8 cellular contexts compared by ENCODE assay signal in the genomic region with DNA sequence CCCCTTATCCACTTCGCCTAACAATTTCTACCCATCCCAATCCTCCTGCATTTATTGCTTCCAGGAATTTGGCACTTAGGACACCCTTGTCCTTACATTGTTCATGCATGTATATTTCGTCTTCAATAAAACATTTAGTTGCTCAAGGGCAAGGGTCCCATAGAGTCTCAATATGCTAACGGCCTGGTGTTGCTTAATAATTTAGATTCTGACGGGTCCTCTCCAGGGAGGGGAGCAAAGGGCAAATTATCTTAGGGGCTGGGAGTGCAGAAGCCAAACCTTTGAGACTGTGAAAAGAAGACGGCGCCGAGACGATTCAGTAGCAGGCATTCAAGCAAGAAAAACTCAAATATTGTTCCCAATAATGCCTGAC. TPM values are rescaled to one million over a fixed set of nuclear protein-coding genes. Genes with fewer than 3 reads are reported as not detected.
DNase-seq lines count a peak whose midpoint lies in the region; ATAC-seq and TF ChIP-seq lines count a peak whose summit lies in the region.

No MANE protein-coding gene starts in this region.

- H3K4me3 ChIP-seq in heart right ventricle = peak overlapping the region in 9 of 10 donors; percentile 45 to 74 (median 62)
- peak overlapping the region; percentile 53 to 61 (median 56) for H3K4me3 ChIP-seq in right lobe of liver
- peak overlapping the region; percentile 55 for H3K4me3 ChIP-seq in urinary bladder (ENCODE audit: low read depth, low read length)

- peaks cover 9% of the 10 kb centered on the region for H3K4me1 Mint-ChIP-seq in activated naive CD8-positive, alpha-beta T cell treated with anti-CD3 and anti-CD28 coated beads for 36 hours

- H3K4me1 ChIP-seq in heart right ventricle (peaks cover 0 to 18% (median 9%) of the 10 kb centered on the region in 9 donors), right lobe of liver (peaks cover 0 to 5% (median 0%) of the 10 kb centered on the region in 4 donors), urinary bladder (ENCODE audit: insufficient read depth) (no peaks in the 10 kb centered on the region)

- H3K4me3 Mint-ChIP-seq in activated naive CD8-positive, alpha-beta T cell treated with anti-CD3 and anti-CD28 coated beads for 36 hours = peak overlapping the region; percentile 74

- 35 to 38% methylated on average over 8 of the region's 8 CpGs for WGBS in heart right ventricle, 2 donors
- 40% methylated on average over 8 of the region's 8 CpGs for WGBS in right lobe of liver (ENCODE audit: insufficient coverage, low coverage, low lambda C conversion rate, missing lambda C conversion rate)
- WGBS in urinary bladder = 26% methylated on average over 8 of the region's 8 CpGs

- no peaks in the 10 kb centered on the region for H3K9me3 ChIP-seq in heart right ventricle
- no peaks in the 10 kb centered on the region for H3K9me3 ChIP-seq in right lobe of liver

- peaks cover 2% of the 10 kb centered on the region for H3K36me3 Mint-ChIP-seq in activated naive CD8-positive, alpha-beta T cell treated with anti-CD3 and anti-CD28 coated beads for 36 hours

- H3K27ac Mint-ChIP-seq in activated naive CD8-positive, alpha-beta T cell treated with anti-CD3 and anti-CD28 coated beads for 36 hours = no peak overlapping the region

- intact Hi-C loops in heart right ventricle (cut with DNase I) (loop anchor here in 1 of 10 donors (10.0 kb wide), 1 partner anchor 50 kb away; no protein-coding TSS in a partner anchor), left cardiac atrium (cut with DNase I) (loop anchor here in 1 of 2 donors (10.0 kb wide), 1 partner anchor 150 kb away; no protein-coding TSS in a partner anchor), right lobe of liver (cut with DNase I) (no loop called here)

- TF ChIP-seq POLR2A in right lobe of liver (IDR thresholded peaks at IDR 0.05) = no peak

- H3K27me3 Mint-ChIP-seq in activated naive CD8-positive, alpha-beta T cell treated with anti-CD3 and anti-CD28 coated beads for 36 hours = peaks cover 35% of the 10 kb centered on the region

- H3K36me3 ChIP-seq in heart right ventricle (peaks cover 0 to 23% (median 0%) of the 10 kb centered on the region in 9 donors), right lobe of liver (no peaks in the 10 kb centered on the region), urinary bladder (ENCODE audit: insufficient read depth) (no peaks in the 10 kb centered on the region)

- H3K27ac ChIP-seq in heart right ventricle (no peak overlapping the region), right lobe of liver (no peak overlapping the region), urinary bladder (ENCODE audit: low read depth) (no peak overlapping the region)

- H3K9me3 Mint-ChIP-seq in activated naive CD8-positive, alpha-beta T cell treated with anti-CD3 and anti-CD28 coated beads for 36 hours = no peaks in the 10 kb centered on the region

- TF ChIP-seq CTCF in heart right ventricle (IDR thresholded peaks at IDR 0.05) = no peak
- no peak for TF ChIP-seq CTCF in right lobe of liver (IDR thresholded peaks at IDR 0.05)

- ATAC-seq in heart right ventricle = no peak
- no peak for ATAC-seq in left cardiac atrium
- no peak for ATAC-seq in right lobe of liver
- ATAC-seq in HG03460 (IDR thresholded peaks at IDR 0.05; ENCODE audit: unreplicated experiment) = no peak

- H3K27me3 ChIP-seq in heart right ventricle (peaks cover 0 to 52% (median 12%) of the 10 kb centered on the region in 7 donors), right lobe of liver (no peaks in the 10 kb centered on the region)

- no peak for DNase-seq in heart right ventricle
- DNase-seq in left cardiac atrium = no peak
- DNase-seq in activated naive CD8-positive, alpha-beta T cell treated with anti-CD3 and anti-CD28 coated beads for 36 hours = no peak
- DNase-seq in right lobe of liver = no peak
- no peak for DNase-seq in NCI-H345 (lab: John Stamatoyannopoulos, UW)
- DNase-seq in NCI-H526 (lab: John Stamatoyannopoulos, UW) = no peak

RNA-seq across cellular contexts. Expression of a gene that starts 0.5 kb away (rescaled TPM):
- 1 to 10 TPM in 1 of 10 donors, under 1 TPM in 2, not detected in 7; 0.34 to 1.1 (median 0.42) TPM for total RNA-seq in heart right ventricle
- not detected for polyA plus RNA-seq in heart right ventricle
- total RNA-seq in left cardiac atrium = not detected
- total RNA-seq in activated naive CD8-positive, alpha-beta T cell treated with anti-CD3 and anti-CD28 coated beads for 36 hours = not detected
- total RNA-seq in right lobe of liver = 1 to 10 TPM in 1 of 6 experiments, under 1 TPM in 4, not detected in 1; 0.12 to 1.2 (median 0.49) TPM
- total RNA-seq in urinary bladder = 1.7 TPM
- polyA plus RNA-seq in urinary bladder = not detected
